23 cellular contexts compared by ENCODE assay signal in genomic region chr12:112354399-112354798, GRCh38. TPM values are rescaled to one million over a fixed set of nuclear protein-coding genes. Genes with fewer than 3 reads are reported as not detected.
A peak's percentile ranks its signal among the peaks of the same experiment; 100 is the strongest.
DNase-seq lines count a peak whose midpoint lies in the region; ATAC-seq, FAIRE-seq and TF ChIP-seq lines count a peak whose summit lies in the region.
"Had no signal": no experiment of that assay in that cellular context is flagged by ENCODE, and none has a peak within 500 bp of the region (broad histone marks: within the 10 kb centered on the region; RNA-seq: fewer than 3 reads in every experiment).

No MANE protein-coding gene starts in this region.

- H3K9ac ChIP-seq in HepG2 (ENCODE audit: insufficient read depth, low read depth, low read length) = no peak overlapping the region

- H2AFZ ChIP-seq in HepG2 (ENCODE audit: low read length) = no peak overlapping the region

- no peak overlapping the region for H3K4me2 ChIP-seq in HepG2 (ENCODE audit: low read depth, low read length)
- H3K4me2 ChIP-seq: A549, smooth muscle cell had no signal

- H3K27me3 ChIP-seq in HepG2 (ENCODE audit: control insufficient read depth in 1 of 2, insufficient read depth in 2 of 2, low read length in 2 of 2) (no peaks in the 10 kb centered on the region), right lobe of liver (no peaks in the 10 kb centered on the region)
- H3K27me3 ChIP-seq: right atrium auricular region, SJCRH30, testis had no signal

- H3K79me2 ChIP-seq in HepG2 (ENCODE audit: insufficient read depth, low read length) = peaks cover 4% of the 10 kb centered on the region

- no peaks in the 10 kb centered on the region; a peak in 1 of 5 replicates for H3K36me3 ChIP-seq in HepG2 (replicated peaks in 1 of 2; ENCODE audit: control insufficient read depth in 1 of 2, insufficient read depth in 2 of 2, low read length in 2 of 2)
- H3K36me3 ChIP-seq in right lobe of liver = no peaks in the 10 kb centered on the region
- H3K36me3 ChIP-seq: right atrium auricular region, SJCRH30 had no signal

- H3K4me1 ChIP-seq in HepG2 (ENCODE audit: insufficient read depth, low read length) (no peaks in the 10 kb centered on the region), right lobe of liver (no peaks in the 10 kb centered on the region)
- H3K4me1 ChIP-seq: SJCRH30, testis had no signal

- H3K27ac ChIP-seq in HepG2 (ENCODE audit: extremely low read length, insufficient read depth, low read length) (no peak overlapping the region), right lobe of liver (no peak overlapping the region)
- H3K27ac ChIP-seq: A549, right atrium auricular region, SJCRH30, testis had no signal

- DNase-seq in HepG2 (ENCODE audit: low spot score) (no peak), right lobe of liver (no peak), NCI-H69 (lab: John Stamatoyannopoulos, UW) (peak; percentile 43), erythroblast (lab: John Stamatoyannopoulos, UW) (peak; percentile 57 to 58), GM10248 (ENCODE audit: extremely low spot score) (no peak), cerebellar nuclear complex (lab: John Stamatoyannopoulos, UW) (no peak), kidney tubule cell (ENCODE audit: low spot score) (no peak)
- DNase-seq: activated CD4-positive, alpha-beta T cell treated with anti-CD3 and anti-CD28 coated beads, Interleukin-2, amount 10 ng/mL, durations not matched to agents 24 days and 14 days; CD4-positive, alpha-beta memory T cell; H9; hypothalamus; NCI-H146; NCI-H446; NCI-H82; SJCRH30; T1000; testis had no signal

- H3K4me3 ChIP-seq in HepG2 (replicated peaks in 1 of 3; ENCODE audit: insufficient read depth in 1 of 3, low read depth in 2 of 3, low read length in 3 of 3) (no peak overlapping the region), right lobe of liver (no peak overlapping the region)
- H3K4me3 ChIP-seq: A549, right atrium auricular region, SJCRH30, smooth muscle cell, testis had no signal

- TF ChIP-seq POLR2A in HepG2 (IDR thresholded peaks at IDR 0.05; ENCODE audit: insufficient read depth in 1 of 2, low read depth in 2 of 2, low read length in 2 of 2) = no peak
- TF ChIP-seq POLR2A in right lobe of liver (IDR thresholded peaks at IDR 0.05) = no peak
- TF ChIP-seq POLR2A in erythroblast (IDR thresholded peaks at IDR 0.05; ENCODE audit: low read length) = no peak

- BruUV-seq in HepG2 (replicated peaks; lab: Mats Ljungman, UMichigan) = no TSS peak

- WGBS in HepG2 (ENCODE audit: low lambda C conversion rate) = 96% methylated on average over 4 of the region's 4 CpGs
- 78% methylated on average over 4 of the region's 4 CpGs for WGBS in right lobe of liver (ENCODE audit: insufficient coverage, low coverage, low lambda C conversion rate, missing lambda C conversion rate)

- POLR2A ChIA-PET in HepG2 (lab: Yijun Ruan, JAX) (no interaction called here), GM10248 (lab: Yijun Ruan, JAX) (no interaction called here)

- CTCF ChIA-PET in HepG2 (lab: Yijun Ruan, JAX; ENCODE audit: low intra/inter-chr PET ratio, low total read pairs) (no interaction called here), GM10248 (lab: Yijun Ruan, JAX) (interaction anchor here (1.1 to 2.5 kb wide), 2 partner anchors 15 to 33 kb away, joined by 3 to 10 read pairs; no protein-coding TSS in a partner anchor)

- FAIRE-seq in HepG2 (lab: Jason Lieb, UNC) = peak; percentile 37
- FAIRE-seq: A549, D721Med had no signal

- intact Hi-C loops in HepG2 (cut with micrococcal nuclease; ENCODE audit: unreplicated experiment) = no loop called here
- intact Hi-C loops in right lobe of liver (cut with DNase I) = no loop called here

- no peak for TF ChIP-seq CTCF in HepG2 (CRISPR knock-in tag; IDR thresholded peaks at IDR 0.05)
- no peak for TF ChIP-seq CTCF in right lobe of liver (IDR thresholded peaks at IDR 0.05)
- no peak for TF ChIP-seq CTCF in GM10248 (IDR thresholded peaks at IDR 0.05; ENCODE audit: control extremely low read depth, extremely low read depth, low read depth, missing control alignments)

- TF ChIP-seq RAD21 in HepG2 (CRISPR knock-in tag; IDR thresholded peaks at IDR 0.05) = no peak

- H3K9me3 ChIP-seq in HepG2 (ENCODE audit: low read length) = no peaks in the 10 kb centered on the region
- no peaks in the 10 kb centered on the region for H3K9me3 ChIP-seq in right lobe of liver
- H3K9me3 ChIP-seq: A549, right atrium auricular region, SJCRH30, testis had no signal

- TF ChIP-seq EP300 in HepG2 (IDR thresholded peaks at IDR 0.05; ENCODE audit: low read depth in 2 of 2, low read length in 2 of 2) = no peak
- TF ChIP-seq EP300 in HepG2 (CRISPR knock-in tag; IDR thresholded peaks at IDR 0.05; ENCODE audit: borderline replicate concordance) = no peak

- 0 out of 2 replicates have a peak, but pooled peaks cover 2% of the 10 kb centered on the region for H4K20me1 ChIP-seq in HepG2 (ENCODE audit: insufficient read depth, low read length)

- no peak for ATAC-seq in HepG2
- ATAC-seq in right lobe of liver = no peak
- no peak for ATAC-seq in GM19395 (IDR thresholded peaks at IDR 0.05; ENCODE audit: unreplicated experiment)
- ATAC-seq: A549; activated naive CD4-positive, alpha-beta T cell treated with anti-CD3 and anti-CD28 coated beads, Interleukin-2, amount 50 U/mL, for 72 hours had no signal

- in situ Hi-C loops in HepG2 (cut with HindIII; ENCODE audit: extremely low pct_ligation_motif_present, low pct_unique_long_range_greater_than_20kb) = no loop called here

TF ChIP-seq in HepG2, 621 proteins besides CTCF, POLR2A, EP300 and RAD21:
- peak; percentile 66; the same call in 1 of the 2 replicates for TF ChIP-seq CEBPB (IDR thresholded peaks at IDR 0.05; ENCODE audit: borderline replicate concordance, low read depth, low read length)
- TF ChIP-seq MED1 (CRISPR knock-in tag; IDR thresholded peaks at IDR 0.05) = no peak

RNA-seq across cellular contexts. Expression of gene HECTD4, which starts 27.8 kb away (rescaled TPM):
- total RNA-seq in HepG2 (2016; rRNA removed; fragmentation: Illumina TruSeq; extraction: Trizol) (11.4 and 13.7 TPM in 2 replicates), right lobe of liver (10 to 100 TPM; 12.6 to 24.4 (median 19.3) TPM)
- total RNA-seq in HepG2 (2016; cell fraction: cytosol; rRNA removed; fragmentation: Illumina TruSeq; extraction: Trizol; ENCODE audit: low read depth) = 11.3 and 14.3 TPM in 2 replicates
- total RNA-seq in HepG2 (2016; cell fraction: insoluble cytoplasmic fraction; rRNA removed; fragmentation: Illumina TruSeq; extraction: Trizol) = 10.5 and 12.2 TPM in 2 replicates
- 9.8 and 10.9 TPM in 2 replicates for total RNA-seq in HepG2 (2016; cell fraction: membrane; rRNA removed; fragmentation: Illumina TruSeq; extraction: Trizol)
- total RNA-seq in HepG2 (2016; cell fraction: nucleus; rRNA removed; fragmentation: Illumina TruSeq; extraction: Trizol) = 25.6 and 28.3 TPM in 2 replicates
- 8.0 and 9.0 TPM in 2 replicates for polyA plus RNA-seq in HepG2 (2011; rRNA removed)
- 2.9 and 3.0 TPM in 2 replicates for polyA plus RNA-seq in HepG2 (2011; cell fraction: cytosol; rRNA removed)
- 38.9 and 47.2 TPM in 2 replicates for polyA plus RNA-seq in HepG2 (2011; cell fraction: nucleus; rRNA removed)
- 14.6 and 17.7 TPM in 2 replicates for polyA plus RNA-seq in HepG2 (2012)
- polyA plus RNA-seq in HepG2 (2016; cell fraction: cytosol; fragmentation: Illumina TruSeq; extraction: Trizol; ENCODE audit: low read depth) = 0.88 and 1.8 TPM in 2 replicates
- polyA plus RNA-seq in HepG2 (2016; cell fraction: insoluble cytoplasmic fraction; fragmentation: Illumina TruSeq; extraction: Trizol; ENCODE audit: low read depth) = 10.1 and 11.0 TPM in 2 replicates
- polyA plus RNA-seq in HepG2 (2016; cell fraction: membrane; fragmentation: Illumina TruSeq; extraction: Trizol; ENCODE audit: low read depth) = 3.2 and 4.0 TPM in 2 replicates
- polyA plus RNA-seq in HepG2 (2016; cell fraction: nucleus; fragmentation: Illumina TruSeq; extraction: Trizol; ENCODE audit: insufficient read depth, low read depth) = 60.5 and 66.6 TPM in 2 replicates
- polyA minus RNA-seq in HepG2 (2011; rRNA and poly(A)+ RNA removed; ENCODE audit: low replicate concordance) = 23.1 and 24.7 TPM in 2 replicates
- 11.1 and 16.9 TPM in 2 replicates for polyA minus RNA-seq in HepG2 (2011; cell fraction: cytosol; rRNA and poly(A)+ RNA removed)
- polyA minus RNA-seq in HepG2 (2011; cell fraction: nucleus; rRNA and poly(A)+ RNA removed) = 62.1 and 75.8 TPM in 2 replicates

RNA-seq across cellular contexts. Expression of gene RPL6, which starts 55.0 kb away (rescaled TPM):
- total RNA-seq in HepG2 (2016; rRNA removed; fragmentation: Illumina TruSeq; extraction: Trizol) (1,551 and 2,121 TPM in 2 replicates), right lobe of liver (100 to 1,000 TPM; 393 to 887 (median 470) TPM)
- 1,569 and 1,799 TPM in 2 replicates for total RNA-seq in HepG2 (2016; cell fraction: cytosol; rRNA removed; fragmentation: Illumina TruSeq; extraction: Trizol; ENCODE audit: low read depth)
- total RNA-seq in HepG2 (2016; cell fraction: insoluble cytoplasmic fraction; rRNA removed; fragmentation: Illumina TruSeq; extraction: Trizol) = 1,519 and 2,147 TPM in 2 replicates
- 3,064 and 3,242 TPM in 2 replicates for total RNA-seq in HepG2 (2016; cell fraction: membrane; rRNA removed; fragmentation: Illumina TruSeq; extraction: Trizol)
- total RNA-seq in HepG2 (2016; cell fraction: nucleus; rRNA removed; fragmentation: Illumina TruSeq; extraction: Trizol) = 617 and 644 TPM in 2 replicates
- polyA plus RNA-seq in HepG2 (2011; rRNA removed) = 1,589 and 1,719 TPM in 2 replicates
- 1,215 and 1,505 TPM in 2 replicates for polyA plus RNA-seq in HepG2 (2011; cell fraction: cytosol; rRNA removed)
- 260 and 378 TPM in 2 replicates for polyA plus RNA-seq in HepG2 (2011; cell fraction: nucleus; rRNA removed)
- polyA plus RNA-seq in HepG2 (2012) = 1,569 and 1,801 TPM in 2 replicates
- 2,496 and 2,739 TPM in 2 replicates for polyA plus RNA-seq in HepG2 (2016; cell fraction: cytosol; fragmentation: Illumina TruSeq; extraction: Trizol; ENCODE audit: low read depth)
- 2,631 and 2,728 TPM in 2 replicates for polyA plus RNA-seq in HepG2 (2016; cell fraction: insoluble cytoplasmic fraction; fragmentation: Illumina TruSeq; extraction: Trizol; ENCODE audit: low read depth)
- polyA plus RNA-seq in HepG2 (2016; cell fraction: membrane; fragmentation: Illumina TruSeq; extraction: Trizol; ENCODE audit: low read depth) = 3,716 and 3,916 TPM in 2 replicates
- 1,083 and 1,121 TPM in 2 replicates for polyA plus RNA-seq in HepG2 (2016; cell fraction: nucleus; fragmentation: Illumina TruSeq; extraction: Trizol; ENCODE audit: insufficient read depth, low read depth)
- polyA minus RNA-seq in HepG2 (2011; rRNA and poly(A)+ RNA removed; ENCODE audit: low replicate concordance) = 207 and 602 TPM in 2 replicates
- 269 and 339 TPM in 2 replicates for polyA minus RNA-seq in HepG2 (2011; cell fraction: cytosol; rRNA and poly(A)+ RNA removed)
- 197 and 255 TPM in 2 replicates for polyA minus RNA-seq in HepG2 (2011; cell fraction: nucleus; rRNA and poly(A)+ RNA removed)

Comparison
In these comparisons a context has a peak if more than half of its experiments do, and no peak if none do; other contexts are left out.
1. DNase-seq: peak in NCI-H69 (single experiment) and erythroblast (2 of 2); none in HepG2 (single experiment), right lobe of liver (0 of 3), GM10248 (single experiment), cerebellar nuclear complex (0 of 2) and kidney tubule cell (single experiment).